In genomic region chr11:91742155-91742554, GRCh38 we compare ENCODE assay signal across 1 cellular context.
TF ChIP-seq lines count a peak whose summit lies in the region.

No MANE protein-coding gene starts in this region.

TF ChIP-seq in WTC11, 78 proteins besides CTCF, POLR2A, EP300 and RAD21 (continued from another document):
- TF ChIP-seq IRF1 (CRISPR knock-in tag; IDR thresholded peaks at IDR 0.05): no peak
- no peak for TF ChIP-seq MLX (CRISPR knock-in tag; IDR thresholded peaks at IDR 0.05)
- TF ChIP-seq HMGXB4 (CRISPR knock-in tag; IDR thresholded peaks at IDR 0.05): no peak
- TF ChIP-seq NR2C2 (CRISPR knock-in tag; IDR thresholded peaks at IDR 0.05): no peak
- TF ChIP-seq HMGA2 (CRISPR knock-in tag; IDR thresholded peaks at IDR 0.05): no peak
- TF ChIP-seq MAX (CRISPR knock-in tag; IDR thresholded peaks at IDR 0.05): no peak
- no peak for TF ChIP-seq GRHL2 (CRISPR knock-in tag; IDR thresholded peaks at IDR 0.05; ENCODE audit: insufficient replicate concordance, severe bottlenecking)
- TF ChIP-seq ZNF425 (CRISPR knock-in tag; conservative IDR thresholded peaks at IDR 0.05): no peak
- no peak for TF ChIP-seq NFYB (CRISPR knock-in tag; conservative IDR thresholded peaks at IDR 0.05; ENCODE audit: low read depth)
- no peak for TF ChIP-seq E2F5 (CRISPR knock-in tag; IDR thresholded peaks at IDR 0.05)
